In genomic region chr1:155250246-155250632, GRCh38 we compare ENCODE assay signal across 7 cellular contexts. TPM values are rescaled to one million over a fixed set of nuclear protein-coding genes. Genes with fewer than 3 reads are reported as not detected.
DNase-seq lines count a peak whose midpoint lies in the region; ATAC-seq and TF ChIP-seq lines count a peak whose summit lies in the region.

No MANE protein-coding gene starts in this region.

- H3K4me3 Mint-ChIP-seq in stimulated activated effector memory CD8-positive, alpha-beta T cell treated with anti-CD3 and anti-CD28 coated beads, Interleukin-12 subunit alpha, Interleukin-12 subunit beta, amount 100 ng/mL, for 72 hours, result peak overlapping the region; percentile 67

- intact Hi-C loops in adrenal gland (cut with DNase I), result loop anchor here (5.0 kb wide), 2 partner anchors 72 to 347 kb away; partner anchors contain the start of gene RUSC1 (in 2 of the 2)

- WGBS in adrenal gland, 4 donors, result 30 to 32% (median 32%) methylated on average over 5 to 28 of the region's 28 CpGs; no CpG with 5 or more reads in 1 of the 4 donors

- CTCF ChIA-PET in GM10248 (lab: Yijun Ruan, JAX), result interaction anchor here (0.6 to 9.8 kb wide), 68 partner anchors 9 to 816 kb away, joined by 3 to 154 read pairs (median 6); partner anchors contain the start of genes CLK2, FDPS, HCN3 and KRTCAP2

- no peaks in the 10 kb centered on the region for H3K9me3 ChIP-seq in adrenal gland (replicated peaks in 1 of 3)

- H3K36me3 ChIP-seq in adrenal gland (replicated peaks in 1 of 2), result peaks cover 0 to 16% of the 10 kb centered on the region in 2 donors

- H3K4me3 ChIP-seq in adrenal gland, result peak overlapping the region in 1 of 4 donors; percentile 45

- H3K27ac ChIP-seq in cingulate gyrus (ENCODE audit: low read depth, low read length), result peak overlapping the region; percentile 49
- H3K27ac ChIP-seq in adrenal gland, result peak overlapping the region in 2 of 5 donors; percentile 59 to 81

- no peaks in the 10 kb centered on the region for H3K27me3 ChIP-seq in adrenal gland

- TF ChIP-seq CTCF in adrenal gland (IDR thresholded peaks at IDR 0.05) (no peak), GM10248 (IDR thresholded peaks at IDR 0.05; ENCODE audit: control extremely low read depth, extremely low read depth, low read depth, missing control alignments) (no peak)

- H3K36me3 Mint-ChIP-seq in stimulated activated effector memory CD8-positive, alpha-beta T cell treated with anti-CD3 and anti-CD28 coated beads, Interleukin-12 subunit alpha, Interleukin-12 subunit beta, amount 100 ng/mL, for 72 hours, result peaks cover 20% of the 10 kb centered on the region

- ATAC-seq in GM19328 (IDR thresholded peaks at IDR 0.05; ENCODE audit: unreplicated experiment), result peak; percentile 23
- ATAC-seq in HG03159 (IDR thresholded peaks at IDR 0.05; ENCODE audit: unreplicated experiment), result peak; percentile 17
- ATAC-seq in stimulated activated effector memory CD8-positive, alpha-beta T cell treated with anti-CD3 and anti-CD28 coated beads, Interleukin-12 subunit alpha, Interleukin-12 subunit beta, amount 100 ng/mL, for 72 hours, result peak; percentile 7

- no peak for DNase-seq in stimulated activated effector memory CD8-positive, alpha-beta T cell treated with anti-CD3 and anti-CD28 coated beads, Interleukin-12 subunit alpha, Interleukin-12 subunit beta, amount 100 ng/mL, for 72 hours (ENCODE audit: low spot score in 2 of 2)
- DNase-seq in adrenal gland, result no peak
- no peak for DNase-seq in GM10248 (ENCODE audit: extremely low spot score)
- no peak for DNase-seq in HPDE6-E6E7 (ENCODE audit: extremely low spot score)

- H3K27ac Mint-ChIP-seq in stimulated activated effector memory CD8-positive, alpha-beta T cell treated with anti-CD3 and anti-CD28 coated beads, Interleukin-12 subunit alpha, Interleukin-12 subunit beta, amount 100 ng/mL, for 72 hours, result peak overlapping the region; percentile 85

- H3K4me1 ChIP-seq in adrenal gland (replicated peaks in 1 of 2), result peaks cover 22 to 30% of the 10 kb centered on the region in 2 donors

- H3K9me3 Mint-ChIP-seq in stimulated activated effector memory CD8-positive, alpha-beta T cell treated with anti-CD3 and anti-CD28 coated beads, Interleukin-12 subunit alpha, Interleukin-12 subunit beta, amount 100 ng/mL, for 72 hours, result no peaks in the 10 kb centered on the region

- peaks cover 43% of the 10 kb centered on the region for H3K4me1 Mint-ChIP-seq in stimulated activated effector memory CD8-positive, alpha-beta T cell treated with anti-CD3 and anti-CD28 coated beads, Interleukin-12 subunit alpha, Interleukin-12 subunit beta, amount 100 ng/mL, for 72 hours

- no peak for TF ChIP-seq POLR2A in adrenal gland (IDR thresholded peaks at IDR 0.05)

- POLR2A ChIA-PET in GM10248 (lab: Yijun Ruan, JAX), result interaction anchor here (0.5 to 2.7 kb wide), 4 partner anchors 9 to 1034 kb away, joined by 3 to 11 read pairs (median 3); partner anchors contain the start of gene SCAMP3

RNA-seq across cellular contexts. Expression of gene ENTREP3, which starts 5.0 kb away (rescaled TPM):
- total RNA-seq in adrenal gland, result 10 to 100 TPM in 7 of 8 donors, 1 to 10 TPM in 1; 9.1 to 43.0 (median 34.2) TPM
- polyA plus RNA-seq in adrenal gland, result 10 to 100 TPM; 10.3 to 26.9 (median 22.7) TPM

RNA-seq across cellular contexts. Expression of gene SCAMP3, which starts 11.9 kb away (rescaled TPM):
- total RNA-seq in adrenal gland, result 100 to 1,000 TPM in 4 of 8 donors, 10 to 100 TPM in 4; 51.0 to 143 (median 103) TPM
- 100 to 1,000 TPM in 1 of 3 donors, 10 to 100 TPM in 2; 41.9 to 102 (median 78.0) TPM for polyA plus RNA-seq in adrenal gland

RNA-seq across cellular contexts. Expression of gene CLK2, which starts 23.1 kb away (rescaled TPM):
- total RNA-seq in adrenal gland, result 10 to 100 TPM; 10.7 to 94.2 (median 54.9) TPM
- 100 to 1,000 TPM in 2 of 3 donors, 10 to 100 TPM in 1; 47.1 to 162 (median 122) TPM for polyA plus RNA-seq in adrenal gland

RNA-seq across cellular contexts. Expression of gene HCN3, which starts 27.0 kb away (rescaled TPM):
- 1 to 10 TPM; 1.0 to 6.5 (median 3.7) TPM for total RNA-seq in adrenal gland
- polyA plus RNA-seq in adrenal gland, result 10 to 100 TPM in 1 of 3 donors, 1 to 10 TPM in 2; 3.1 to 14.5 (median 6.2) TPM

RNA-seq across cellular contexts. Expression of gene MTX1, which starts 41.7 kb away (rescaled TPM):
- 10 to 100 TPM; 39.2 to 83.8 (median 45.5) TPM for total RNA-seq in adrenal gland
- polyA plus RNA-seq in adrenal gland, result 100 to 1,000 TPM in 1 of 3 donors, 10 to 100 TPM in 2; 26.7 to 111 (median 79.8) TPM
